Comparison of ENCODE assay signal across 22 cellular contexts in the genomic region with DNA sequence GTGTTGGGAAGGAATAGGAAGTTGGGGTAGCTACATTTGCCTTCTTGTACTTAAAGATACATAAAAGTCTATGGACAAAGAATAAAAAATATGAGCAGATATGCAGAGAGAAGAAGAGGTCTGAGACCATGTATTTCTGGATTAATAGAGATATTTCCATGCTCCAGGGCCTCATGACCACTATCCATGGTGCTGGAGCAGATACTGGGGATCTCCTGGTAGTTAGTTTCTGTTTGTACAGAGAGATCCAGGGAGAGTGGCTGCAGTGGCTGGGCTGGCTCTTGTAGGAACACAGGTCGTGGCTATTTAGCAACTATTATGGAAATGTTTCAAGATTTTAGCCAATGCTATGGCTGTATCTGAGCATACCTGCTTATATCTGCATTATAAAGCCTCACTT.
DNase-seq lines count a peak whose midpoint lies in the region; ATAC-seq, FAIRE-seq and TF ChIP-seq lines count a peak whose summit lies in the region.
"Had no signal": no experiment of that assay in that cellular context is flagged by ENCODE, and none has a peak within 500 bp of the region (broad histone marks: within the 10 kb centered on the region; RNA-seq: fewer than 3 reads in every experiment).

No MANE protein-coding gene starts in this region.

- no peak for TF ChIP-seq POLR2A in NB4 (IDR thresholded peaks at IDR 0.05; ENCODE audit: extremely low read depth, insufficient read length)
- no peak for TF ChIP-seq POLR2A in GM12878 (IDR thresholded peaks at IDR 0.05; ENCODE audit: low read depth, low read length)

- no peak for TF ChIP-seq RAD21 in GM12878 (IDR thresholded peaks at IDR 0.05; ENCODE audit: insufficient read depth, low read depth, low read length)
- TF ChIP-seq RAD21 in liver (IDR thresholded peaks at IDR 0.05): no peak

- no peaks in the 10 kb centered on the region for H3K9me3 ChIP-seq in GM12878 (replicated peaks; ENCODE audit: control insufficient read depth, insufficient read depth, low read length)
- no peaks in the 10 kb centered on the region for H3K9me3 ChIP-seq in liver (ENCODE audit: control insufficient read depth in 4 of 4, low read length in 3 of 4)
- H3K9me3 ChIP-seq: adrenal gland, left lung, sigmoid colon, uterus had no signal

- POLR2A ChIA-PET in GM12878 (lab: Charles Lee): no interaction called here

- SMC1A ChIA-PET in GM12878 (lab: Charles Lee; ENCODE audit: uncharacterized antibody, unreplicated experiment): no interaction called here

- RAD21 ChIA-PET in GM12878 (lab: Charles Lee; ENCODE audit: unreplicated experiment): no interaction called here

- H3K79me2 ChIP-seq in GM12878 (ENCODE audit: control insufficient read depth, insufficient read depth, low read length): no peaks in the 10 kb centered on the region

- no peak for TF ChIP-seq EP300 in GM12878 (IDR thresholded peaks at IDR 0.05; ENCODE audit: borderline replicate concordance in 1 of 2, control insufficient read depth in 1 of 2, low read depth in 2 of 2, low read length in 2 of 2)

- H3K4me3 ChIP-seq in NB4 (ENCODE audit: low read depth, low read length) (no peak overlapping the region), GM12878 (no peak overlapping the region), liver (ENCODE audit: low read depth in 1 of 3, low read length in 3 of 3) (no peak overlapping the region)
- H3K4me3 ChIP-seq: adrenal gland, left lung, sigmoid colon, uterus had no signal

- CTCF ChIA-PET in GM12878 (lab: Yijun Ruan, JAX): no interaction called here

- H2AFZ ChIP-seq in GM12878 (ENCODE audit: control insufficient read depth, low read depth, low read length): no peak overlapping the region

- no peaks in the 10 kb centered on the region for H3K4me1 ChIP-seq in GM12878 (ENCODE audit: control insufficient read depth, insufficient read depth, low read length)
- no peaks in the 10 kb centered on the region for H3K4me1 ChIP-seq in liver (ENCODE audit: control insufficient read depth in 4 of 4, insufficient read depth in 4 of 4, low read length in 3 of 4)
- H3K4me1 ChIP-seq: adrenal gland, left lung, sigmoid colon, uterus had no signal

- in situ Hi-C loops in GM12878 (cut with MboI): no loop called here

- TF ChIP-seq CTCF in NB4 (IDR thresholded peaks at IDR 0.05; ENCODE audit: low read depth, low read length) (no peak), GM12878 (IDR thresholded peaks at IDR 0.05 in 2 of 3, conservative IDR thresholded peaks at IDR 0.05 in 1 of 3; ENCODE audit: control insufficient read depth in 2 of 3, extremely low read depth in 1 of 3, insufficient read depth in 1 of 3, low read depth in 3 of 3, low read length in 3 of 3) (no peak), liver (IDR thresholded peaks at IDR 0.05; ENCODE audit: low read depth, low read length, missing input control) (no peak)

- H4K20me1 ChIP-seq in GM12878 (ENCODE audit: control insufficient read depth, insufficient read depth): no peaks in the 10 kb centered on the region

- ATAC-seq in GM12878 (no peak), Right ventricle myocardium superior (ENCODE audit: poor library complexity) (no peak), GM21360 (IDR thresholded peaks at IDR 0.05; ENCODE audit: unreplicated experiment) (no peak)
- ATAC-seq: activated T-helper 17 cell treated with anti-CD3 and anti-CD28 coated beads, Interleukin-2, amount 50 U/mL, for 72 hours; left lung had no signal

- intact Hi-C loops in GM12878 (cut with micrococcal nuclease; ENCODE audit: unreplicated experiment): no loop called here
- intact Hi-C loops in Right ventricle myocardium superior (cut with DNase I): no loop called here

- no peak overlapping the region for H3K4me2 ChIP-seq in GM12878 (ENCODE audit: control insufficient read depth, insufficient read depth)

- DNase-seq in EH (ENCODE audit: low read depth) (peak; percentile 3), NB4 (ENCODE audit: low read depth) (peak; percentile 5), GM12878 (ENCODE audit: low read depth, low spot score) (no peak), NCI-H82 treated with DMSO at 0.1 percent for 48 hours (lab: John Stamatoyannopoulos, UW; ENCODE audit: unreplicated experiment) (no peak), Right ventricle myocardium superior (no peak), cortex of kidney (lab: John Stamatoyannopoulos, UW) (no peak)
- DNase-seq: activated B cell treated with CpG ODN at 0.5 μM for 24 hours; adrenal gland; COR-L47; foreskin fibroblast; GF-D8; GOT3; KG1; left lung; sigmoid colon; stimulated activated CD4-positive, alpha-beta T cell treated with anti-CD3 and anti-CD28 coated beads, Interleukin-2, amount 100 ng/mL, for 24 hours; T-helper 1 cell; uterus had no signal

- H3K27me3 ChIP-seq in GM12878 (replicated peaks in 1 of 2; ENCODE audit: control insufficient read depth in 2 of 2, insufficient read depth in 2 of 2, low read length in 1 of 2): peaks cover 0 to 1% of the 10 kb centered on the region in 2 experiments; a peak in 1 of 4 replicates
- no peaks in the 10 kb centered on the region for H3K27me3 ChIP-seq in liver (ENCODE audit: control insufficient read depth in 4 of 4, insufficient read depth in 4 of 4, low read length in 3 of 4)
- H3K27me3 ChIP-seq: adrenal gland, left lung, sigmoid colon, uterus had no signal

- H3K9ac ChIP-seq in GM12878 (ENCODE audit: control insufficient read depth, insufficient read depth, low read length): no peak overlapping the region
- no peak overlapping the region for H3K9ac ChIP-seq in liver (ENCODE audit: low read depth in 1 of 2, low read length in 2 of 2)

- 6% methylated on average over 1 of the region's 1 CpG for WGBS in GM12878 (ENCODE audit: insufficient coverage, insufficient replicate concordance, low lambda C conversion rate, missing lambda C conversion rate)
- 29% methylated on average over 1 of the region's 1 CpG for WGBS in liver

- H3K36me3 ChIP-seq in GM12878 (ENCODE audit: control insufficient read depth in 2 of 2, insufficient read depth in 2 of 2, low read length in 1 of 2) (no peaks in the 10 kb centered on the region), liver (ENCODE audit: control insufficient read depth in 4 of 4, insufficient read depth in 3 of 4, low read depth in 1 of 4, low read length in 3 of 4) (no peaks in the 10 kb centered on the region)
- H3K36me3 ChIP-seq: adrenal gland, left lung, sigmoid colon, uterus had no signal

- H3K27ac ChIP-seq in GM12878 (ENCODE audit: control insufficient read depth, insufficient read depth): no peak overlapping the region
- H3K27ac ChIP-seq in liver (ENCODE audit: low read depth in 1 of 2, low read length in 2 of 2): no peak overlapping the region
- H3K27ac ChIP-seq: adrenal gland, left lung, RWPE1, sigmoid colon, uterus had no signal

- BruUV-seq in GM12878 (replicated peaks; lab: Mats Ljungman, UMichigan): no TSS peak

- no peak for FAIRE-seq in GM12878 (lab: Jason Lieb, UNC)

TF ChIP-seq in GM12878, 131 proteins besides CTCF, POLR2A, EP300 and RAD21:
- TF ChIP-seq, protein P1, sequence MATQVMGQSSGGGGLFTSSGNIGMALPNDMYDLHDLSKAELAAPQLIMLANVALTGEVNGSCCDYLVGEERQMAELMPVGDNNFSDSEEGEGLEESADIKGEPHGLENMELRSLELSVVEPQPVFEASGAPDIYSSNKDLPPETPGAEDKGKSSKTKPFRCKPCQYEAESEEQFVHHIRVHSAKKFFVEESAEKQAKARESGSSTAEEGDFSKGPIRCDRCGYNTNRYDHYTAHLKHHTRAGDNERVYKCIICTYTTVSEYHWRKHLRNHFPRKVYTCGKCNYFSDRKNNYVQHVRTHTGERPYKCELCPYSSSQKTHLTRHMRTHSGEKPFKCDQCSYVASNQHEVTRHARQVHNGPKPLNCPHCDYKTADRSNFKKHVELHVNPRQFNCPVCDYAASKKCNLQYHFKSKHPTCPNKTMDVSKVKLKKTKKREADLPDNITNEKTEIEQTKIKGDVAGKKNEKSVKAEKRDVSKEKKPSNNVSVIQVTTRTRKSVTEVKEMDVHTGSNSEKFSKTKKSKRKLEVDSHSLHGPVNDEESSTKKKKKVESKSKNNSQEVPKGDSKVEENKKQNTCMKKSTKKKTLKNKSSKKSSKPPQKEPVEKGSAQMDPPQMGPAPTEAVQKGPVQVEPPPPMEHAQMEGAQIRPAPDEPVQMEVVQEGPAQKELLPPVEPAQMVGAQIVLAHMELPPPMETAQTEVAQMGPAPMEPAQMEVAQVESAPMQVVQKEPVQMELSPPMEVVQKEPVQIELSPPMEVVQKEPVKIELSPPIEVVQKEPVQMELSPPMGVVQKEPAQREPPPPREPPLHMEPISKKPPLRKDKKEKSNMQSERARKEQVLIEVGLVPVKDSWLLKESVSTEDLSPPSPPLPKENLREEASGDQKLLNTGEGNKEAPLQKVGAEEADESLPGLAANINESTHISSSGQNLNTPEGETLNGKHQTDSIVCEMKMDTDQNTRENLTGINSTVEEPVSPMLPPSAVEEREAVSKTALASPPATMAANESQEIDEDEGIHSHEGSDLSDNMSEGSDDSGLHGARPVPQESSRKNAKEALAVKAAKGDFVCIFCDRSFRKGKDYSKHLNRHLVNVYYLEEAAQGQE (IDR thresholded peaks at IDR 0.05; ENCODE audit: low read depth, low read length): peak; percentile 65
- TF ChIP-seq JUNB (IDR thresholded peaks at IDR 0.05): no peak

TF ChIP-seq in liver, 16 proteins besides CTCF, POLR2A, EP300 and RAD21 (continues in another document):
- TF ChIP-seq EGR1 (IDR thresholded peaks at IDR 0.05; ENCODE audit: low read depth in 2 of 2) (no peak), ATF3 (IDR thresholded peaks at IDR 0.05) (no peak)

Comparison
In these comparisons a context has a peak if more than half of its experiments do, and no peak if none do; other contexts are left out.
1. DNase-seq: peak in EH (single experiment) and NB4 (single experiment); none in GM12878 (single experiment), NCI-H82 treated with DMSO at 0.1 percent for 48 hours (single experiment), Right ventricle myocardium superior (single experiment) and cortex of kidney (single experiment).